21 cellular contexts compared by ENCODE assay signal in the genomic region with DNA sequence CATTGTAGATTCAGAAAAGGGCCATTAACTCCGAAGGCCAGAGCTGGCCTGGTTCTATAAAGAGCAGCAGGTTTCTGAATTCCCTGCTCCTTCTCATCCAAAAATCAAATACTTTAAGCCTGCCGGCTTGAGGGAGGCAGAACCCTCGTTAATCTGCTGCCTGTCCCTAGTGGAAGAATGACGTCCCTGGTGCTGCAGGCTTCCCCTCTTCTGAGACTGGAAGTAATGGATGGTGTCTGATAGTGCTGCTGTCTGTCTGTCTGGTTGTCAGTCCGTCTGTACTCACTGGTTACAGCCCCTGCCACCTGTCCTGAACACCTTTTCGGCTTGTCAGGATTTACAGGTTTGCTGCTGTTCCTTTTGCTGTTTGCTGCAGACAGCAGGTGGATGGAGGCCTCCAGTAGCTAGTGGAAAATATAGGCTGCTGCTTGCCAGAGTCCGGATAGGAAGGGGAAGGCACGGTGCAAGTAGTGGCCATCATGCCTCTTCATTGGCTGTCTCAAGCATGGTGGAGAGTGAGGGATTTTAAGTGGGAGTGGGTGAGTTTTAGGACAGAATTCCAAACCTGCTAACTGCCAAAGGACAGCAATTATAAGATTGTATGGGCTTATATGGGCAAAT.
DNase-seq lines count a peak whose midpoint lies in the region; ATAC-seq and TF ChIP-seq lines count a peak whose summit lies in the region.
"Had no signal": no experiment of that assay in that cellular context is flagged by ENCODE, and none has a peak within 500 bp of the region (broad histone marks: within the 10 kb centered on the region; RNA-seq: fewer than 3 reads in every experiment).

No MANE protein-coding gene starts in this region.

- no peak overlapping the region for H3K27ac ChIP-seq in WERI-Rb-1
- H3K27ac ChIP-seq: A549, KMS-11, PC-9 had no signal

- H3K36me3 ChIP-seq in WERI-Rb-1 = no peaks in the 10 kb centered on the region
- H3K36me3 ChIP-seq: MG63 had no signal

- H3K27ac Mint-ChIP-seq in stimulated activated effector memory CD8-positive, alpha-beta T cell treated with anti-CD3 and anti-CD28 coated beads, Interleukin-12 subunit alpha, Interleukin-12 subunit beta, amount 100 ng/mL, for 72 hours = no peak overlapping the region
- H3K27ac Mint-ChIP-seq: CD4-positive, CD25-positive, alpha-beta regulatory T cell had no signal

- intact Hi-C loops in head of caudate nucleus (cut with DNase I) = no loop called here

- no peak overlapping the region for H3K4me3 Mint-ChIP-seq in stimulated activated effector memory CD8-positive, alpha-beta T cell treated with anti-CD3 and anti-CD28 coated beads, Interleukin-12 subunit alpha, Interleukin-12 subunit beta, amount 100 ng/mL, for 72 hours
- H3K4me3 Mint-ChIP-seq: CD4-positive, CD25-positive, alpha-beta regulatory T cell had no signal

- DNase-seq in NCI-H748 (lab: John Stamatoyannopoulos, UW; ENCODE audit: unreplicated experiment) (peak; percentile 30), NCI-H748 treated with DMSO at 0.1 percent for 48 hours (lab: John Stamatoyannopoulos, UW) (no peak), WERI-Rb-1 (peak; percentile 13), head of caudate nucleus (peak in 33 of 42 donors; percentile 3 to 61 (median 21))
- no peak for DNase-seq in stimulated activated effector memory CD8-positive, alpha-beta T cell treated with anti-CD3 and anti-CD28 coated beads, Interleukin-12 subunit alpha, Interleukin-12 subunit beta, amount 100 ng/mL, for 72 hours (ENCODE audit: low spot score in 2 of 2)
- DNase-seq: AML-193; Calu3; CD4-positive, CD25-positive, alpha-beta regulatory T cell; DND-41; GF-D8; MG63; NCI-H1092 treated with DMSO at 0.1 percent for 48 hours; NCI-H187; NCI-H2171 treated with DMSO at 0.1 percent for 48 hours; PC-9; SK-N-SH had no signal

- no peaks in the 10 kb centered on the region for H3K9me3 ChIP-seq in WERI-Rb-1 (ENCODE audit: severe bottlenecking)
- H3K9me3 ChIP-seq: A549, MG63, SK-N-SH had no signal

- H3K4me3 ChIP-seq in WERI-Rb-1 (ENCODE audit: low read depth, low read length) = no peak overlapping the region
- H3K4me3 ChIP-seq: A549, MG63, PC-9 had no signal

- peaks cover 31% of the 10 kb centered on the region for H3K27me3 ChIP-seq in WERI-Rb-1 (ENCODE audit: insufficient read depth, low read depth, severe bottlenecking)
- H3K27me3 ChIP-seq: MG63 had no signal

- TF ChIP-seq CTCF in WERI-Rb-1 (IDR thresholded peaks at IDR 0.05; ENCODE audit: low read depth, low read length) = 0 out of 2 replicates have a peak, but pooled peaks have one; percentile 5

- H3K9me3 Mint-ChIP-seq in stimulated activated effector memory CD8-positive, alpha-beta T cell treated with anti-CD3 and anti-CD28 coated beads, Interleukin-12 subunit alpha, Interleukin-12 subunit beta, amount 100 ng/mL, for 72 hours = peaks cover 5% of the 10 kb centered on the region

- ATAC-seq in stimulated activated effector memory CD8-positive, alpha-beta T cell treated with anti-CD3 and anti-CD28 coated beads, Interleukin-12 subunit alpha, Interleukin-12 subunit beta, amount 100 ng/mL, for 72 hours = peak; percentile 38
- ATAC-seq in GM18511 (IDR thresholded peaks at IDR 0.05; ENCODE audit: unreplicated experiment) (no peak), HG02763 (IDR thresholded peaks at IDR 0.05; ENCODE audit: unreplicated experiment) (no peak), HG02981 (IDR thresholded peaks at IDR 0.05; ENCODE audit: unreplicated experiment) (no peak)

- peaks cover 6% of the 10 kb centered on the region for H3K4me1 Mint-ChIP-seq in stimulated activated effector memory CD8-positive, alpha-beta T cell treated with anti-CD3 and anti-CD28 coated beads, Interleukin-12 subunit alpha, Interleukin-12 subunit beta, amount 100 ng/mL, for 72 hours

- H3K36me3 Mint-ChIP-seq in stimulated activated effector memory CD8-positive, alpha-beta T cell treated with anti-CD3 and anti-CD28 coated beads, Interleukin-12 subunit alpha, Interleukin-12 subunit beta, amount 100 ng/mL, for 72 hours = no peaks in the 10 kb centered on the region
- H3K36me3 Mint-ChIP-seq: CD4-positive, CD25-positive, alpha-beta regulatory T cell had no signal

Comparison
In these comparisons a context has a peak if more than half of its experiments do, and no peak if none do; other contexts are left out.
1. DNase-seq: peak in NCI-H748 (single experiment), WERI-Rb-1 (single experiment) and head of caudate nucleus (33 of 42); none in NCI-H748 treated with DMSO at 0.1 percent for 48 hours (single experiment) and stimulated activated effector memory CD8-positive, alpha-beta T cell treated with anti-CD3 and anti-CD28 coated beads, Interleukin-12 subunit alpha, Interleukin-12 subunit beta, amount 100 ng/mL, for 72 hours (0 of 2).